Comparison of ENCODE assay signal across 9 cellular contexts in genomic region chr22:41683052-41683451, GRCh38. TPM values are rescaled to one million over a fixed set of nuclear protein-coding genes. Genes with fewer than 3 reads are reported as not detected.
DNase-seq lines count a peak whose midpoint lies in the region; ATAC-seq, FAIRE-seq and TF ChIP-seq lines count a peak whose summit lies in the region.
"Had no signal": no experiment of that assay in that cellular context is flagged by ENCODE, and none has a peak within 500 bp of the region (broad histone marks: within the 10 kb centered on the region; RNA-seq: fewer than 3 reads in every experiment).

No MANE protein-coding gene starts in this region.

- peaks cover 25 to 34% (median 32%) of the 10 kb centered on the region in 10 experiments for H3K4me1 ChIP-seq in BLaER1 treated with 17β-estradiol and CSF1 and Interleukin-3, amounts not matched to agents 10 nM and 100 nM
- H3K4me1 ChIP-seq in Loucy (ENCODE audit: insufficient read depth, low read length, poor library complexity, severe bottlenecking), result peaks cover 7% of the 10 kb centered on the region

- no peaks in the 10 kb centered on the region for H3K27me3 ChIP-seq in BLaER1 treated with 17β-estradiol and CSF1 and Interleukin-3, amounts not matched to agents 10 nM and 100 nM
- H3K27me3 ChIP-seq in Loucy (ENCODE audit: insufficient read depth, low read length, poor library complexity, severe bottlenecking) (no peaks in the 10 kb centered on the region), neural cell (ENCODE audit: insufficient read depth, low read depth, low read length) (no peaks in the 10 kb centered on the region)

- peaks cover 52% of the 10 kb centered on the region for H3K36me3 Mint-ChIP-seq in dendritic cell treated with granulocyte-macrophage colony-stimulating factor and Interleukin-4, amounts not matched to agents 40 ng/mL and 50 ng/mL, for 4 days (ENCODE audit: low read depth)

- H3K27ac ChIP-seq in BLaER1 treated with 17β-estradiol and CSF1 and Interleukin-3, amounts not matched to agents 10 nM and 100 nM, result peak overlapping the region in 7 of 11 experiments; percentile 39 to 79 (median 73); a peak in 10 of 22 replicates
- peak overlapping the region; percentile 89 for H3K27ac ChIP-seq in neural cell (ENCODE audit: low read length)

- intact Hi-C loops in dendritic cell treated with granulocyte-macrophage colony-stimulating factor and Interleukin-4, amounts not matched to agents 40 ng/mL and 50 ng/mL, for 4 days (cut with micrococcal nuclease), result no loop called here

- peaks cover 11% of the 10 kb centered on the region for H3K4me1 Mint-ChIP-seq in dendritic cell treated with granulocyte-macrophage colony-stimulating factor and Interleukin-4, amounts not matched to agents 40 ng/mL and 50 ng/mL, for 4 days (ENCODE audit: low read depth)

- ATAC-seq in GM18861 (IDR thresholded peaks at IDR 0.05; ENCODE audit: unreplicated experiment), result no peak

- FAIRE-seq in GM12891 (lab: Jason Lieb, UNC), result no peak

- H2AFZ ChIP-seq in Loucy (ENCODE audit: low read length), result no peak overlapping the region
- H2AFZ ChIP-seq in neural cell (ENCODE audit: low read depth, low read length), result no peak overlapping the region

- peak overlapping the region; percentile 59 to 78 (median 68); a peak in 19 of 20 replicates for H3K4me3 ChIP-seq in BLaER1 treated with 17β-estradiol and CSF1 and Interleukin-3, amounts not matched to agents 10 nM and 100 nM
- H3K4me3 ChIP-seq in Loucy (ENCODE audit: low read length, poor library complexity, severe bottlenecking) (peak overlapping the region; percentile 85), neural cell (ENCODE audit: low read length) (peak overlapping the region; percentile 79)

- H3K4me3 Mint-ChIP-seq in dendritic cell treated with granulocyte-macrophage colony-stimulating factor and Interleukin-4, amounts not matched to agents 40 ng/mL and 50 ng/mL, for 4 days, result peak overlapping the region; percentile 89

- TF ChIP-seq RAD21 in neural cell (conservative IDR thresholded peaks at IDR 0.05), result no peak

- no peaks in the 10 kb centered on the region for H3K9me2 ChIP-seq in Loucy (replicated peaks; ENCODE audit: low read depth, low read length)
- H3K9me2 ChIP-seq in neural cell (ENCODE audit: insufficient read depth, low read length), result no peaks in the 10 kb centered on the region

- H3K9me3 ChIP-seq in BLaER1 treated with 17β-estradiol and CSF1 and Interleukin-3, amounts not matched to agents 10 nM and 100 nM (replicated peaks in 1 of 11), result peaks cover 0 to 8% (median 0%) of the 10 kb centered on the region in 11 experiments; a peak in 2 of 22 replicates
- H3K9me3 ChIP-seq in Loucy (ENCODE audit: insufficient read depth, low read depth, low read length) (no peaks in the 10 kb centered on the region), neural cell (ENCODE audit: low read length) (no peaks in the 10 kb centered on the region)

- TF ChIP-seq CTCF in Loucy (conservative IDR thresholded peaks at IDR 0.05; ENCODE audit: low read length) (no peak), neural cell (IDR thresholded peaks at IDR 0.05; ENCODE audit: poor library complexity, severe bottlenecking) (no peak)

- TF ChIP-seq EP300 in neural cell (conservative IDR thresholded peaks at IDR 0.05; ENCODE audit: poor library complexity, severe bottlenecking), result no peak

- peak overlapping the region; percentile 49 to 83 (median 77); a peak in 17 of 22 replicates for H3K9ac ChIP-seq in BLaER1 treated with 17β-estradiol and CSF1 and Interleukin-3, amounts not matched to agents 10 nM and 100 nM
- peak overlapping the region; percentile 72 for H3K9ac ChIP-seq in Loucy (ENCODE audit: low read depth, low read length, poor library complexity, severe bottlenecking)
- H3K9ac ChIP-seq in neural cell (ENCODE audit: low read length), result peak overlapping the region; percentile 76

- no peaks in the 10 kb centered on the region for H3F3A ChIP-seq in Loucy (ENCODE audit: low read depth)
- no peaks in the 10 kb centered on the region for H3F3A ChIP-seq in neural cell (ENCODE audit: insufficient read depth, low read length, poor library complexity, severe bottlenecking)

- no peaks in the 10 kb centered on the region for H3K9me3 Mint-ChIP-seq in dendritic cell treated with granulocyte-macrophage colony-stimulating factor and Interleukin-4, amounts not matched to agents 40 ng/mL and 50 ng/mL, for 4 days

- peak overlapping the region; percentile 64 to 78 (median 75) for H3K4me2 ChIP-seq in BLaER1 treated with 17β-estradiol and CSF1 and Interleukin-3, amounts not matched to agents 10 nM and 100 nM
- H3K4me2 ChIP-seq in Loucy (ENCODE audit: low read depth, low read length, poor library complexity, severe bottlenecking) (peak overlapping the region; percentile 69), neural cell (ENCODE audit: low read length) (no peak overlapping the region)

- no peaks in the 10 kb centered on the region for H3K27me3 Mint-ChIP-seq in dendritic cell treated with granulocyte-macrophage colony-stimulating factor and Interleukin-4, amounts not matched to agents 40 ng/mL and 50 ng/mL, for 4 days

- H3K36me3 ChIP-seq in BLaER1 treated with 17β-estradiol and CSF1 and Interleukin-3, amounts not matched to agents 10 nM and 100 nM, result peaks cover 28 to 71% (median 52%) of the 10 kb centered on the region in 11 experiments
- H3K36me3 ChIP-seq in Loucy (ENCODE audit: insufficient read depth, low read length) (peaks cover 23% of the 10 kb centered on the region; the same call in 1 of the 2 replicates), neural cell (ENCODE audit: insufficient read depth, low read length) (no peaks in the 10 kb centered on the region)

- no peak for DNase-seq in cerebellar nuclear complex (lab: John Stamatoyannopoulos, UW)
- no peak for DNase-seq in GM12891 (ENCODE audit: insufficient read length, low spot score)
- DNase-seq in kidney tubule cell (ENCODE audit: low spot score), result no peak
- DNase-seq: SIG-M5 had no signal

- peaks cover 28 to 93% (median 86%) of the 10 kb centered on the region in 11 experiments; a peak in 21 of 22 replicates for H4K20me1 ChIP-seq in BLaER1 treated with 17β-estradiol and CSF1 and Interleukin-3, amounts not matched to agents 10 nM and 100 nM
- H4K20me1 ChIP-seq in Loucy (ENCODE audit: insufficient read depth, low read length, poor library complexity, severe bottlenecking), result peaks cover 42% of the 10 kb centered on the region
- no peaks in the 10 kb centered on the region for H4K20me1 ChIP-seq in neural cell (ENCODE audit: insufficient read depth)

- H3K79me2 ChIP-seq in Loucy (ENCODE audit: insufficient read depth, low read length) (peaks cover 91% of the 10 kb centered on the region), neural cell (replicated peaks; ENCODE audit: insufficient read depth, low read length) (peaks cover 31% of the 10 kb centered on the region)

- H3K27ac Mint-ChIP-seq in dendritic cell treated with granulocyte-macrophage colony-stimulating factor and Interleukin-4, amounts not matched to agents 40 ng/mL and 50 ng/mL, for 4 days, result peak overlapping the region; percentile 84

- no peak for TF ChIP-seq POLR2A in GM12891 (IDR thresholded peaks at IDR 0.05; ENCODE audit: low read depth, low read length)

TF ChIP-seq in neural cell, 6 proteins besides CTCF, POLR2A, EP300 and RAD21 (continues in another document):
- no peak for TF ChIP-seq TAF1 (IDR thresholded peaks at IDR 0.05; ENCODE audit: low read depth)
- TF ChIP-seq SMC3 (conservative IDR thresholded peaks at IDR 0.05; ENCODE audit: poor library complexity), result no peak
- TF ChIP-seq MXI1 (conservative IDR thresholded peaks at IDR 0.05; ENCODE audit: poor library complexity, severe bottlenecking), result no peak
- no peak for TF ChIP-seq EZH2 (IDR thresholded peaks at IDR 0.05; ENCODE audit: borderline replicate concordance, insufficient read depth, low read length, poor library complexity, severe bottlenecking)

TF ChIP-seq in GM12891, 5 proteins besides CTCF, POLR2A, EP300 and RAD21:
- TF ChIP-seq TAF1 (IDR thresholded peaks at IDR 0.05; ENCODE audit: low read depth, low read length) (no peak), SPI1 (IDR thresholded peaks at IDR 0.05; ENCODE audit: low read depth, low read length) (no peak)

RNA-seq across cellular contexts. Expression of gene SNU13, which starts 5.6 kb away (rescaled TPM):
- 192 and 203 TPM in 2 replicates for polyA plus RNA-seq in neural cell
- polyA minus RNA-seq in neural cell, result 81.3 and 95.5 TPM in 2 replicates
- 156 TPM for polyA plus RNA-seq in GM12891 (2012; ENCODE audit: low read depth, missing spikeins)

RNA-seq across cellular contexts. Expression of gene MEI1, which starts 16.3 kb away (rescaled TPM):
- polyA plus RNA-seq in neural cell, result 0.34 TPM in 1 of 2 replicates, not detected in the other
- not detected in 2 replicates for polyA minus RNA-seq in neural cell
- polyA plus RNA-seq in GM12891 (2012; ENCODE audit: low read depth, missing spikeins), result 26.0 TPM
